ENCODE assay signal across 13 cellular contexts in the genomic region with DNA sequence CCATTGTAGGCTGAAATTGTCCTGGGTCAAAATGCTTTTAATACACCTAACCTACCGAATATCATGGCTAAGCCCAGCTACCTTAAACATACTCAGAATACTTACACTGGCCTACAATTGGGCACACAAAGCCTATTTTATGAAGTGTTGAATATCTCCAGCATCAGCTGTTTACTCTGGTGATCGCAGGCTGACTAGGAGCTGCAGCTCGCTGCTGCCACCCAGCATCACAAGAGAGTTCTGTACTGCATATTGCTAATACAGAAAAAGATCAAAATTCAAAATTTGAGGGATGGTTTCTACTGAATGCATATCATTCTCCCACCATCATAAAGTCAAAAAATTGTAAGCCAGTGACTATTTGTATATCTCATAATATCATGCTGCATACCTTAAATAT. TPM values are rescaled to one million over a fixed set of nuclear protein-coding genes. Genes with fewer than 3 reads are reported as not detected.
A peak's percentile ranks its signal among the peaks of the same experiment; 100 is the strongest.
DNase-seq lines count a peak whose midpoint lies in the region; ATAC-seq and TF ChIP-seq lines count a peak whose summit lies in the region.
"Had no signal": no experiment of that assay in that cellular context is flagged by ENCODE, and none has a peak within 500 bp of the region (broad histone marks: within the 10 kb centered on the region; RNA-seq: fewer than 3 reads in every experiment).

No MANE protein-coding gene starts in this region.

- ATAC-seq in GM19351 (IDR thresholded peaks at IDR 0.05; ENCODE audit: unreplicated experiment), result no peak
- ATAC-seq: heart right ventricle; stimulated activated naive B cell treated with anti-CD40 and anti-IgM and Interleukin-4, amounts not matched to agents 10 μg/mL and 1 μg/mL and 100 μg/mL, for 72 hours had no signal

- peak; percentile 51 for TF ChIP-seq CTCF in astrocyte of the cerebellum (IDR thresholded peaks at IDR 0.05; ENCODE audit: low read depth, low read length, missing control alignments)

- peak; percentile 37 for DNase-seq in EH (ENCODE audit: low read depth)
- peak; percentile 42 for DNase-seq in HT-29 (ENCODE audit: low spot score)
- DNase-seq in astrocyte of the cerebellum (ENCODE audit: low read depth), result no peak
- peak; percentile 53 for DNase-seq in medulla oblongata (ENCODE audit: extremely low spot score)
- no peak for DNase-seq in OCI-M2 (lab: John Stamatoyannopoulos, UW; ENCODE audit: unreplicated experiment)
- no peak for DNase-seq in NCI-H1092 (lab: John Stamatoyannopoulos, UW)
- DNase-seq in islet precursor cell, result no peak
- DNase-seq: activated gamma-delta T cell treated with Interleukin-2 at 50 U/mL for 16 hours; heart right ventricle; ovary; stimulated activated naive B cell treated with anti-CD40 and anti-IgM and Interleukin-4, amounts not matched to agents 10 μg/mL and 1 μg/mL and 100 μg/mL, for 72 hours had no signal

- H3K4me3 ChIP-seq in astrocyte of the cerebellum (ENCODE audit: low read depth, low read length), result no peak overlapping the region
- H3K4me3 ChIP-seq: heart right ventricle, ovary, SJSA1 had no signal

- in situ Hi-C loops in astrocyte of the cerebellum (cut with HindIII; ENCODE audit: low sequenced_read_pairs), result no loop called here

RNA-seq across cellular contexts. Expression of a gene that starts 55.3 kb away (rescaled TPM):
- total RNA-seq in HT-29 (2014; rRNA removed; shearing (Covaris generic)), result 0.13 and 1.5 TPM in 2 replicates

Comparison
In these comparisons a context has a peak if more than half of its experiments do, and no peak if none do; other contexts are left out.
1. DNase-seq: peak in EH (single experiment), HT-29 (single experiment) and medulla oblongata (single experiment); none in astrocyte of the cerebellum (single experiment), OCI-M2 (single experiment), NCI-H1092 (single experiment) and islet precursor cell (single experiment).